9 cellular contexts compared by ENCODE assay signal in the genomic region with DNA sequence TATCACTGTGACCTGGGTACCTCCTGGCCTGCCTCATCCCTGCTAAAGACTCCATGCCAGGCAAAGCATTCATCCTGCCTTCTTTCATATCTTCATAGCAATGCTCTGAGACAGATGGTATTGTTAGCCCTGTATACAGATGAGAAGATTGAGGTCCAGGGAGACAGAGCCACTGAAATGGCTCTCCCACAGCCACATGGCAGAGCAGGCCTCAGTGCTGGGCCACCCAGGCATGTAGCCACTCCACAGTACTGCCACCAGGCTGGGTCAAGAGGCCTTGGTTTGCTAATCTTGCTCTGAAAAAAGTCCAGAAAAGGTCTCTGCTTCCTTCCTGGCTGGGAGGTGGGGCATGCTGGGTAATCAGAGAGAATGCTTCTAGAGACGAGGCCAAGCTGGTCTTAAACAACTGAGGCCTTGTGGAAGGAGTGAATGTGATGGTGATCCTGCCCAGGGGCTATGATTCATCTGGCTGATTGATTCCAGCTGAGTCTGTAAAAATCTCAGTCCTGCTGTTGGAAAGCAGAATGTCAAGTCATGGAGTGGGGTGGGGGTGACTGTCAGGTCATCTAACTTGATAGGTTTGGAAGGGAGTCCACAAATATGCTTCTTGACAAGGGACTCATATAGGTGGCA. TPM values are rescaled to one million over a fixed set of nuclear protein-coding genes. Genes with fewer than 3 reads are reported as not detected.
A peak's percentile ranks its signal among the peaks of the same experiment; 100 is the strongest.
DNase-seq lines count a peak whose midpoint lies in the region; ATAC-seq and TF ChIP-seq lines count a peak whose summit lies in the region.
"Had no signal": no experiment of that assay in that cellular context is flagged by ENCODE, and none has a peak within 500 bp of the region (broad histone marks: within the 10 kb centered on the region; RNA-seq: fewer than 3 reads in every experiment).

No MANE protein-coding gene starts in this region.

- no peak overlapping the region for H3K9ac ChIP-seq in DND-41 (ENCODE audit: low read depth, low read length)

- peaks cover 35% of the 10 kb centered on the region for H3K4me1 Mint-ChIP-seq in osteocyte (ENCODE audit: unreplicated experiment)

- no peaks in the 10 kb centered on the region for H3K27me3 Mint-ChIP-seq in osteocyte (ENCODE audit: unreplicated experiment)

- peaks cover 55% of the 10 kb centered on the region for H3K79me2 ChIP-seq in DND-41 (ENCODE audit: insufficient read depth, low read length)

- ATAC-seq in DND-41 (ENCODE audit: insufficient read depth, low read depth): no peak
- no peak for ATAC-seq in GM18520 (IDR thresholded peaks at IDR 0.05; ENCODE audit: unreplicated experiment)
- no peak for ATAC-seq in HG03139 (IDR thresholded peaks at IDR 0.05; ENCODE audit: unreplicated experiment)
- ATAC-seq: activated CD4-positive, CD25-positive, alpha-beta regulatory T cell treated with anti-CD3 and anti-CD28 coated beads, Interleukin-2, amount 50 U/mL, for 24 hours had no signal

- TF ChIP-seq CTCF in DND-41 (IDR thresholded peaks at IDR 0.05; ENCODE audit: borderline replicate concordance, extremely low read depth, low read length, poor library complexity, severe bottlenecking) (no peak), esophagus squamous epithelium (IDR thresholded peaks at IDR 0.05) (no peak), osteocyte (IDR thresholded peaks at IDR 0.05) (no peak)

- H3K36me3 ChIP-seq in DND-41 (ENCODE audit: insufficient read depth, low read length) (peaks cover 73% of the 10 kb centered on the region), SJSA1 (peaks cover 81% of the 10 kb centered on the region), esophagus squamous epithelium (peaks cover 3 to 78% (median 9%) of the 10 kb centered on the region in 3 donors)

- H3K4me3 Mint-ChIP-seq in osteocyte (ENCODE audit: unreplicated experiment): no peak overlapping the region

- peaks cover 74% of the 10 kb centered on the region for H3K4me1 ChIP-seq in DND-41 (ENCODE audit: insufficient read depth, low read length)
- H3K4me1 ChIP-seq in SJSA1 (replicated peaks): peaks cover 24% of the 10 kb centered on the region
- peaks cover 5 to 72% (median 23%) of the 10 kb centered on the region in 3 donors for H3K4me1 ChIP-seq in esophagus squamous epithelium

- no peak for TF ChIP-seq POLR2A in esophagus squamous epithelium (IDR thresholded peaks at IDR 0.05)

- peaks cover 19% of the 10 kb centered on the region for H3K36me3 Mint-ChIP-seq in osteocyte (ENCODE audit: unreplicated experiment)

- H3K4me3 ChIP-seq in DND-41 (ENCODE audit: low read depth in 1 of 2, low read length in 2 of 2) (no peak overlapping the region), SJSA1 (no peak overlapping the region), esophagus squamous epithelium (no peak overlapping the region)

- peaks cover 14% of the 10 kb centered on the region for H4K20me1 ChIP-seq in DND-41 (ENCODE audit: insufficient read depth, low read length)

- DNase-seq in DND-41 (no peak), SJSA1 (ENCODE audit: low read depth in 1 of 2, low spot score in 2 of 2) (peak; percentile 80 to 82), esophagus squamous epithelium (lab: John Stamatoyannopoulos, UW) (no peak), osteocyte (ENCODE audit: extremely low spot score, unreplicated experiment) (no peak), COLO668 (lab: John Stamatoyannopoulos, UW; ENCODE audit: unreplicated experiment) (no peak)
- no peak for DNase-seq in activated CD8-positive, alpha-beta memory T cell treated with anti-CD3 and anti-CD28 coated beads for 24 hours

- peak overlapping the region; percentile 85 for H3K27ac Mint-ChIP-seq in osteocyte (ENCODE audit: unreplicated experiment)

- no peak overlapping the region for H2AFZ ChIP-seq in DND-41 (ENCODE audit: low read depth, low read length)

- H3K27me3 ChIP-seq in DND-41 (ENCODE audit: insufficient read depth, low read length, poor library complexity) (no peaks in the 10 kb centered on the region), SJSA1 (replicated peaks) (no peaks in the 10 kb centered on the region), esophagus squamous epithelium (no peaks in the 10 kb centered on the region)

- H3K27ac ChIP-seq in DND-41 (ENCODE audit: low read length) (peak overlapping the region; percentile 72), SJSA1 (peak overlapping the region; percentile 54), esophagus squamous epithelium (peak overlapping the region; percentile 66 to 92 (median 82))

- 30 to 57% methylated on average over 1 of the region's 1 CpG for WGBS in esophagus squamous epithelium, 2 donors

- intact Hi-C loops in esophagus squamous epithelium (cut with DNase I): no loop called here

- H3K9me3 Mint-ChIP-seq in osteocyte (ENCODE audit: unreplicated experiment): no peaks in the 10 kb centered on the region

- no peak overlapping the region; the same call in 1 of the 2 replicates for H3K4me2 ChIP-seq in DND-41 (ENCODE audit: insufficient read depth, low read length)

- no peaks in the 10 kb centered on the region for H3K9me3 ChIP-seq in DND-41 (ENCODE audit: insufficient read depth, low read length, severe bottlenecking)
- H3K9me3 ChIP-seq in SJSA1 (replicated peaks): no peaks in the 10 kb centered on the region
- H3K9me3 ChIP-seq in esophagus squamous epithelium: no peaks in the 10 kb centered on the region

RNA-seq across cellular contexts. Expression of a gene that starts 29.8 kb away (rescaled TPM):
- total RNA-seq in SJSA1 (2014; rRNA removed; shearing (Covaris generic)): 28.2 and 68.1 TPM in 2 replicates
- total RNA-seq in esophagus squamous epithelium: 100 to 1,000 TPM in 2 of 4 donors, 10 to 100 TPM in 2; 76.3 to 162 (median 108) TPM
- 173 and 203 TPM in 2 replicates for total RNA-seq in osteocyte

Comparison
In these comparisons a context has a peak if more than half of its experiments do, and no peak if none do; other contexts are left out.
1. DNase-seq: peak in SJSA1 (2 of 2); none in DND-41 (single experiment), esophagus squamous epithelium (single experiment), osteocyte (single experiment), COLO668 (single experiment) and activated CD8-positive, alpha-beta memory T cell treated with anti-CD3 and anti-CD28 coated beads for 24 hours (single experiment).
2. Peak in every context shown above with its lines, with median percentiles within 50 percentile points of each other: H3K27ac ChIP-seq.